ENCODE assay signal across 11 cellular contexts in the genomic region with DNA sequence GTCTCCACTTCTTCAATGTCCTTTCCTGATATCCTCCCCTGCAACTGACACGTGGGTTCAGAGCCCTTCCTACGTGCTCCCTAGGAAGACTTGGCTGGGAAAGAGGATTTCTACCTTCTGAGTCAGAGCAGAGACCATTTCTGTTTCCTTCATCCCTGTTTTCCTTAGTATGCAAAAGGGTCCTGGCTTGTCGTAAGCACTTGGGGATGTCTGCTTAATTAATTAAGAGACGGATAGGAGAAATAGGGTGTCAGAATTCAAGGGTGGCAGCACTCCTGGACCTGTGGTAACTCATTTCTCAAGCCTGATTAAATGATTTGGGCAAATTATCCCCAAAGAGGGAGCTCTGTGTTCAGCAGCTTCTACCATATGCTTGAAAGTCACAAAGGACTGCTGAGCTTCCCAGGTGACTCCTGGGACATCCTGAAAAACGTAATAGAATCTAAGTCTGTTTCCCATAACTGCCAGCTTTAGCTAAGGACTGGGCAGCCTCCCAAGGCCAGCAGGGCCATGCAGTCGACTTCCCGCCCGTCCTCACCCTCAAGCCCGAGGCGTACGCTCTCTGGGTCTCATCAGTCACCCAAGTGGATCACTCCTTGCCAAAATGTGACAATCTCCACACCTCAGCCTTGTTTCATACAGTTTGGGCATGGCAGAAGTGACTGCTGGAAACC. TPM values are rescaled to one million over a fixed set of nuclear protein-coding genes. Genes with fewer than 3 reads are reported as not detected.
DNase-seq lines count a peak whose midpoint lies in the region; ATAC-seq and TF ChIP-seq lines count a peak whose summit lies in the region.
"Had no signal": no experiment of that assay in that cellular context is flagged by ENCODE, and none has a peak within 500 bp of the region (broad histone marks: within the 10 kb centered on the region; RNA-seq: fewer than 3 reads in every experiment).

No MANE protein-coding gene starts in this region.

- 49% methylated on average over 11 of the region's 11 CpGs for WGBS in mammary epithelial cell (ENCODE audit: low coverage, missing lambda C conversion rate)
- 62 to 77% (median 69%) methylated on average over 11 of the region's 11 CpGs for WGBS in stomach, 5 donors
- WGBS in prostate gland, result 75% methylated on average over 11 of the region's 11 CpGs

- no peaks in the 10 kb centered on the region for H4K20me1 ChIP-seq in mammary epithelial cell (ENCODE audit: insufficient read depth, low read length)

- H3K9me3 ChIP-seq in mammary epithelial cell (replicated peaks; ENCODE audit: insufficient read depth, low read length), result no peaks in the 10 kb centered on the region
- H3K9me3 ChIP-seq in stomach, result no peaks in the 10 kb centered on the region
- no peaks in the 10 kb centered on the region for H3K9me3 ChIP-seq in prostate gland

- H3K4me2 ChIP-seq in mammary epithelial cell (ENCODE audit: insufficient read depth, low read depth, low read length), result peak overlapping the region; percentile 34

- H3K27ac ChIP-seq in mammary epithelial cell (ENCODE audit: insufficient read depth, low read depth, low read length) (peak overlapping the region; percentile 22), stomach (peak overlapping the region in 4 of 5 donors; percentile 67 to 84 (median 78)), prostate gland (no peak overlapping the region)

- no peak overlapping the region for H3K9ac ChIP-seq in mammary epithelial cell (ENCODE audit: insufficient read depth, low read length)

- H3K79me2 ChIP-seq in mammary epithelial cell (ENCODE audit: insufficient read depth, low read length), result peaks cover 76% of the 10 kb centered on the region

- DNase-seq in H4 (ENCODE audit: low spot score) (peak; percentile 26), mammary epithelial cell (peak; percentile 46), left ventricle myocardium superior (peak; percentile 60), stomach (no peak), prostate gland (ENCODE audit: low spot score) (no peak), GM19240 (ENCODE audit: insufficient read length, low spot score) (no peak), NOMO-1 treated with dmso at 0.1 percent for 144 hours (lab: John Stamatoyannopoulos, UW; ENCODE audit: unreplicated experiment) (no peak)
- DNase-seq in activated CD4-positive, alpha-beta T cell treated with anti-CD3 and anti-CD28 coated beads, Interleukin-2, amount 50 U/mL, for 1 hour, result no peak
- DNase-seq: activated effector memory CD4-positive, alpha-beta T cell treated with Interleukin-2 at 50 U/mL for 16 hours; DMS79 treated with DMSO at 0.1 percent for 48 hours had no signal

- H3K27me3 ChIP-seq in mammary epithelial cell (ENCODE audit: insufficient read depth, low read length) (no peaks in the 10 kb centered on the region), stomach (no peaks in the 10 kb centered on the region), prostate gland (replicated peaks; ENCODE audit: insufficient read depth) (no peaks in the 10 kb centered on the region)

- peak overlapping the region; percentile 77 for H2AFZ ChIP-seq in mammary epithelial cell (ENCODE audit: low read depth, low read length)

- intact Hi-C loops in mammary epithelial cell (cut with micrococcal nuclease), result no loop called here
- intact Hi-C loops in left ventricle myocardium superior (cut with micrococcal nuclease), result no loop called here
- intact Hi-C loops in stomach (cut with DNase I; ENCODE audit: low total_unique reads), result no loop called here
- intact Hi-C loops in prostate gland (cut with DNase I), result no loop called here

- in situ Hi-C loops in mammary epithelial cell (cut with MboI; ENCODE audit: low sequenced_read_pairs in 2 of 2), result no loop called here

- BruUV-seq in mammary epithelial cell (replicated peaks; lab: Mats Ljungman, UMichigan), result no TSS peak

- TF ChIP-seq POLR2A in stomach (IDR thresholded peaks at IDR 0.05) (no peak), prostate gland (IDR thresholded peaks at IDR 0.05) (no peak)

- peak; percentile 48 for ATAC-seq in left ventricle myocardium superior
- ATAC-seq: K562 had no signal

- no peaks in the 10 kb centered on the region for H3K36me3 ChIP-seq in mammary epithelial cell (ENCODE audit: insufficient read depth, low read length)
- H3K36me3 ChIP-seq in stomach, result peaks cover 0 to 15% (median 4%) of the 10 kb centered on the region in 4 donors
- no peaks in the 10 kb centered on the region for H3K36me3 ChIP-seq in prostate gland

- no peak overlapping the region for H3K4me3 ChIP-seq in mammary epithelial cell (replicated peaks in 1 of 3; ENCODE audit: insufficient read depth in 1 of 3, low read depth in 2 of 3, low read length in 3 of 3)
- no peak overlapping the region for H3K4me3 ChIP-seq in stomach
- H3K4me3 ChIP-seq in prostate gland, result no peak overlapping the region
- H3K4me3 ChIP-seq: K562 had no signal

- H3K4me1 ChIP-seq in mammary epithelial cell (ENCODE audit: insufficient read depth, low read length), result peaks cover 49% of the 10 kb centered on the region
- peaks cover 61 to 97% (median 80%) of the 10 kb centered on the region in 4 donors for H3K4me1 ChIP-seq in stomach
- H3K4me1 ChIP-seq in prostate gland (replicated peaks), result no peaks in the 10 kb centered on the region

- dilution Hi-C loops in mammary epithelial cell (cut with HindIII; ENCODE audit: low sequenced_read_pairs), result no loop called here

- CTCF ChIA-PET in mammary epithelial cell (lab: Charles Lee; ENCODE audit: low non-redundant PET), result no interaction called here

- peak; percentile 54 for TF ChIP-seq EP300 in stomach (IDR thresholded peaks at IDR 0.05)

- TF ChIP-seq CTCF in mammary epithelial cell (conservative IDR thresholded peaks at IDR 0.05 in 1 of 2, IDR thresholded peaks at IDR 0.05 in 1 of 2; ENCODE audit: extremely low read depth in 1 of 2, insufficient read depth in 1 of 2, low read depth in 1 of 2, low read length in 2 of 2), result no peak
- no peak for TF ChIP-seq CTCF in stomach (IDR thresholded peaks at IDR 0.05)
- no peak for TF ChIP-seq CTCF in prostate gland (IDR thresholded peaks at IDR 0.05)

RNA-seq across cellular contexts. Expression of a gene that starts 20.5 kb away (rescaled TPM):
- total RNA-seq in H4 (2014; rRNA removed; shearing (Covaris generic)), result 10.9 and 11.6 TPM in 2 replicates
- total RNA-seq in mammary epithelial cell (10 to 100 TPM; 22.5 to 48.2 TPM), left ventricle myocardium superior (13.0 TPM), stomach (10 to 100 TPM; 16.2 to 75.3 (median 21.0) TPM), prostate gland (10 to 100 TPM; 11.0 to 63.7 TPM)
- polyA plus RNA-seq in mammary epithelial cell (5.7 TPM), stomach (1 to 10 TPM; 1.9 to 4.9 (median 3.3) TPM)
- polyA minus RNA-seq in mammary epithelial cell, result 31.9 TPM

Comparison
In these comparisons a context has a peak if more than half of its experiments do, and no peak if none do; other contexts are left out.
1. DNase-seq: peak in H4 (single experiment), mammary epithelial cell (single experiment) and left ventricle myocardium superior (single experiment); none in stomach (single experiment), prostate gland (single experiment), GM19240 (single experiment), activated CD4-positive, alpha-beta T cell treated with anti-CD3 and anti-CD28 coated beads, Interleukin-2, amount 50 U/mL, for 1 hour (single experiment) and NOMO-1 treated with dmso at 0.1 percent for 144 hours (single experiment).
2. H3K27ac ChIP-seq: peak in mammary epithelial cell (single experiment) and stomach (4 of 5); none in prostate gland (0 of 2).